Comparison of ENCODE assay signal across 22 cellular contexts in the genomic region with DNA sequence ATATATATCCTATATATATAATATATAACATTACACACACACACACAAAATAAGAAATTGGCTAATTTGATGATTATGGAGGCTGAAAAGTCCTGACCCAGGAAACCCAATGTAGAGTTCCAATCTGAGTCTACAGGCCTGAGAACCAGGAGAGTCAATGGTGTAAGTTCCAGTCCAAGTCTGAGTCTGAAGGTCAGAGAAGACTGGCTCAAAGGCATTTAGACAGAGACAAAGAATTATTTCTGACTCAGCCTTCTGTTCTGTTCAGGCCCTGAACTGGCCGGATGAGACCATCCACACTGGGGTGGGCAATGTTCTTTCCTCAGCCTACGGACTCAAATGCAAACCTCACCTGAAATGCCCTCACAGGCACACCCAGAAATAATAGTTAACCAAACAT.
"Had no signal": no experiment of that assay in that cellular context is flagged by ENCODE, and none has a peak within 500 bp of the region (broad histone marks: within the 10 kb centered on the region; RNA-seq: fewer than 3 reads in every experiment).

No MANE protein-coding gene starts in this region.

- H3K27me3 ChIP-seq: dorsolateral prefrontal cortex, esophagus muscularis mucosa, foreskin keratinocyte, gastroesophageal sphincter, heart left ventricle, hepatocyte, left lung had no signal

- DNase-seq: dermis blood vessel endothelial cell; dorsolateral prefrontal cortex; effector CD4-positive, alpha-beta T cell; effector memory CD4-positive, alpha-beta T cell; foreskin keratinocyte; heart left ventricle; hypothalamus; immature natural killer cell; left cardiac atrium; left lung; left ventricle myocardium superior; lower lobe of right lung; midbrain had no signal

- H3K9me3 Mint-ChIP-seq: immature natural killer cell, memory B cell had no signal

- H3K79me2 ChIP-seq: hepatocyte had no signal

- H3K27me3 Mint-ChIP-seq: memory B cell had no signal

- ATAC-seq: foreskin keratinocyte, gastroesophageal sphincter, heart left ventricle, left lung, left ventricle myocardium superior, lower lobe of right lung had no signal

- H3K4me2 ChIP-seq: hepatocyte had no signal

- H3K9me3 ChIP-seq: esophagus muscularis mucosa, gastroesophageal sphincter, left lung, lower lobe of right lung had no signal

- H3K36me3 ChIP-seq: esophagus muscularis mucosa, gastroesophageal sphincter, heart left ventricle, left lung, lower lobe of right lung had no signal

- H3K4me3 ChIP-seq: coronary artery, dorsolateral prefrontal cortex, esophagus muscularis mucosa, gastroesophageal sphincter, heart left ventricle, hepatocyte, left lung, lower lobe of right lung had no signal

- H3K4me3 Mint-ChIP-seq: immature natural killer cell, memory B cell had no signal

- H3K4me1 Mint-ChIP-seq: immature natural killer cell, memory B cell had no signal

- H3K4me1 ChIP-seq: esophagus muscularis mucosa, foreskin keratinocyte, gastroesophageal sphincter, left lung, lower lobe of right lung had no signal

- FAIRE-seq: colon, endothelial cell of umbilical vein, frontal cortex, keratinocyte had no signal

- H3K27ac ChIP-seq: coronary artery, dorsolateral prefrontal cortex, esophagus muscularis mucosa, foreskin keratinocyte, gastroesophageal sphincter, heart left ventricle, hepatocyte, left lung, lower lobe of right lung had no signal

- H2AFZ ChIP-seq: hepatocyte had no signal

- H3K27ac Mint-ChIP-seq: immature natural killer cell, memory B cell had no signal
